1 cellular context compared by ENCODE assay signal in the genomic region with DNA sequence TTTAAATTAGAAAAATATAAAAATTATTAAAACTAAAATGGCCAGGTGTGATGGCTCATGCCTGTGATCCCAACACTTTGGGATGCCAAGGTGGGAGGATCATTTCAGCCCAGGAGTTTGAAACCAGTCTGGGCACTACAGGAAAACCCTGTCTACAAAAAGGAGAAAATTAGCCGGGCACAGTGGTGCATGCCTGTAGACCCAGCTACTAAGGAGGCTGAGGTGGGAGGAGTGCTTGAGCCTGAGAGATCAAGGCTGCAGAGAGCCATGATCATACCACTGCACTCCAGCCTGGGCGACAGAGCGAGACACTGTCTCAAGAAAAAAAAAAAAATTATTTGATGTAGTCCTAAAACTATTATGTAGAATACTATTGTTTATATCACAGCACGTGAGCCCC.
TF ChIP-seq lines count a peak whose summit lies in the region.

No MANE protein-coding gene starts in this region.

TF ChIP-seq in HepG2, 621 proteins besides CTCF, POLR2A, EP300 and RAD21:
- TF ChIP-seq ZNF263 (CRISPR knock-in tag; IDR thresholded peaks at IDR 0.05) = 0 out of 2 replicates have a peak, but pooled peaks have one; percentile 22
